ENCODE assay signal across 17 cellular contexts in genomic region chr9:129987941-129988340, GRCh38. TPM values are rescaled to one million over a fixed set of nuclear protein-coding genes. Genes with fewer than 3 reads are reported as not detected.
DNase-seq lines count a peak whose midpoint lies in the region; ATAC-seq and TF ChIP-seq lines count a peak whose summit lies in the region.
"Had no signal": no experiment of that assay in that cellular context is flagged by ENCODE, and none has a peak within 500 bp of the region (broad histone marks: within the 10 kb centered on the region; RNA-seq: fewer than 3 reads in every experiment).

No MANE protein-coding gene starts in this region.

- H3K27ac Mint-ChIP-seq in activated naive CD4-positive, alpha-beta T cell treated with anti-CD3 and anti-CD28 coated beads for 36 hours: peak overlapping the region; percentile 68
- H3K27ac Mint-ChIP-seq in T-cell: peak overlapping the region; percentile 45 to 78
- H3K27ac Mint-ChIP-seq in effector memory CD8-positive, alpha-beta T cell: peak overlapping the region; percentile 92 to 96

- CTCF ChIA-PET in activated naive CD4-positive, alpha-beta T cell treated with anti-CD3 and anti-CD28 coated beads for 36 hours (lab: Charles Lee): interaction anchor here (0.5 kb wide), 1 partner anchor 22 kb away, joined by 3 read pairs; no protein-coding TSS in a partner anchor
- CTCF ChIA-PET in T-cell (lab: Charles Lee): interaction anchor here (0.5 to 0.6 kb wide), 2 partner anchors 22 to 44 kb away, joined by 3 to 4 read pairs; no protein-coding TSS in a partner anchor

- no peaks in the 10 kb centered on the region for H3K27me3 Mint-ChIP-seq in activated naive CD4-positive, alpha-beta T cell treated with anti-CD3 and anti-CD28 coated beads for 36 hours (ENCODE audit: low read depth)
- H3K27me3 Mint-ChIP-seq in T-cell: no peaks in the 10 kb centered on the region
- no peaks in the 10 kb centered on the region for H3K27me3 Mint-ChIP-seq in effector memory CD8-positive, alpha-beta T cell

- no peaks in the 10 kb centered on the region for H3K36me3 ChIP-seq in thyroid gland
- H3K36me3 ChIP-seq: cardiac muscle cell, Peyer's patch had no signal

- H3K4me3 ChIP-seq in thyroid gland (replicated peaks in 1 of 3): no peak overlapping the region
- H3K4me3 ChIP-seq: cardiac muscle cell, Peyer's patch had no signal

- peaks cover 85% of the 10 kb centered on the region for H3K4me1 Mint-ChIP-seq in activated naive CD4-positive, alpha-beta T cell treated with anti-CD3 and anti-CD28 coated beads for 36 hours (ENCODE audit: low read depth)
- peaks cover 73 to 86% (median 84%) of the 10 kb centered on the region in 3 donors for H3K4me1 Mint-ChIP-seq in T-cell
- H3K4me1 Mint-ChIP-seq in effector memory CD8-positive, alpha-beta T cell (ENCODE audit: low read depth in 2 of 2): peaks cover 45 to 73% of the 10 kb centered on the region in 2 donors

- peaks cover 27% of the 10 kb centered on the region for H3K36me3 Mint-ChIP-seq in activated naive CD4-positive, alpha-beta T cell treated with anti-CD3 and anti-CD28 coated beads for 36 hours (ENCODE audit: low read depth)
- H3K36me3 Mint-ChIP-seq in T-cell: peaks cover 27% of the 10 kb centered on the region
- peaks cover 48% of the 10 kb centered on the region for H3K36me3 Mint-ChIP-seq in effector memory CD8-positive, alpha-beta T cell (ENCODE audit: insufficient read depth)

- no peak for ATAC-seq in T-cell (replicated peaks in 1 of 4)
- no peak for ATAC-seq in effector memory CD8-positive, alpha-beta T cell (replicated peaks)

- 84 to 91% methylated on average over 1 of the region's 1 CpG for WGBS in thyroid gland, 2 donors

- no peak for TF ChIP-seq CTCF in thyroid gland (IDR thresholded peaks at IDR 0.05)

- peaks cover 60% of the 10 kb centered on the region in 2 donors for H3K4me1 ChIP-seq in thyroid gland

- peak overlapping the region in 2 of 3 donors; percentile 42 to 74 for H3K27ac ChIP-seq in thyroid gland
- H3K27ac ChIP-seq: cardiac muscle cell had no signal

- DNase-seq in activated naive CD4-positive, alpha-beta T cell treated with anti-CD3 and anti-CD28 coated beads for 36 hours: no peak
- no peak for DNase-seq in activated naive CD4-positive, alpha-beta T cell (lab: John Stamatoyannopoulos, UW)
- DNase-seq in T-cell (no peak), thyroid gland (no peak), OCI-M1 (lab: John Stamatoyannopoulos, UW) (no peak), DMS114 treated with DMSO at 0.1 percent for 48 hours (lab: John Stamatoyannopoulos, UW; ENCODE audit: unreplicated experiment) (no peak), islet precursor cell (no peak)
- DNase-seq in effector memory CD8-positive, alpha-beta T cell: no peak
- DNase-seq: ACHN, head of caudate nucleus, Kasumi-1, mesenchymal stem cell, NCI-H1105, NCI-H82 had no signal

- no peaks in the 10 kb centered on the region for H3K9me3 ChIP-seq in thyroid gland
- H3K9me3 ChIP-seq: Peyer's patch had no signal

- POLR2A ChIA-PET in T-cell (lab: Charles Lee): interaction anchor here (0.6 kb wide), 3 partner anchors 14 to 52 kb away, joined by 5 to 13 read pairs (median 8); no protein-coding TSS in a partner anchor

- no peak overlapping the region for H3K4me3 Mint-ChIP-seq in activated naive CD4-positive, alpha-beta T cell treated with anti-CD3 and anti-CD28 coated beads for 36 hours
- no peak overlapping the region for H3K4me3 Mint-ChIP-seq in T-cell
- peak overlapping the region in 1 of 2 donors; percentile 47 for H3K4me3 Mint-ChIP-seq in effector memory CD8-positive, alpha-beta T cell
- H3K4me3 Mint-ChIP-seq: neural crest cell had no signal

- TF ChIP-seq POLR2A in thyroid gland (IDR thresholded peaks at IDR 0.05): no peak

- intact Hi-C loops in activated naive CD4-positive, alpha-beta T cell treated with anti-CD3 and anti-CD28 coated beads for 36 hours (cut with micrococcal nuclease): loop anchor here (1.0 to 2.0 kb wide), 2 partner anchors 25 to 43 kb away; no protein-coding TSS in a partner anchor
- intact Hi-C loops in thyroid gland (cut with DNase I): no loop called here

- H3K9me3 Mint-ChIP-seq in activated naive CD4-positive, alpha-beta T cell treated with anti-CD3 and anti-CD28 coated beads for 36 hours: no peaks in the 10 kb centered on the region
- no peaks in the 10 kb centered on the region for H3K9me3 Mint-ChIP-seq in T-cell
- H3K9me3 Mint-ChIP-seq in effector memory CD8-positive, alpha-beta T cell: no peaks in the 10 kb centered on the region

- no peaks in the 10 kb centered on the region for H3K27me3 ChIP-seq in thyroid gland
- H3K27me3 ChIP-seq: cardiac muscle cell, Peyer's patch had no signal

RNA-seq across cellular contexts. Expression of gene FNBP1, which starts 55.0 kb away (rescaled TPM):
- 100 to 1,000 TPM; 126 to 128 TPM for total RNA-seq in activated naive CD4-positive, alpha-beta T cell treated with anti-CD3 and anti-CD28 coated beads for 36 hours
- total RNA-seq in T-cell (100 to 1,000 TPM; 166 to 211 (median 182) TPM), thyroid gland (10 to 100 TPM; 55.8 to 78.5 (median 76.0) TPM)
